ENCODE assay signal across 14 cellular contexts in genomic region chr6:14439419-14439818, GRCh38.
DNase-seq lines count a peak whose midpoint lies in the region; ATAC-seq and TF ChIP-seq lines count a peak whose summit lies in the region.
"Had no signal": no experiment of that assay in that cellular context is flagged by ENCODE, and none has a peak within 500 bp of the region (broad histone marks: within the 10 kb centered on the region; RNA-seq: fewer than 3 reads in every experiment).

No MANE protein-coding gene starts in this region.

- H3K9me3 ChIP-seq in DND-41 (ENCODE audit: insufficient read depth, low read length, severe bottlenecking) (no peaks in the 10 kb centered on the region), OCI-LY7 (ENCODE audit: low read length) (no peaks in the 10 kb centered on the region)

- H3K4me3 ChIP-seq in DND-41 (ENCODE audit: low read depth in 1 of 2, low read length in 2 of 2) = no peak overlapping the region
- H3K4me3 ChIP-seq in OCI-LY7 (ENCODE audit: low read depth, low read length, poor library complexity, severe bottlenecking) = no peak overlapping the region
- H3K4me3 ChIP-seq: BLaER1 treated with 17β-estradiol and CSF1 and Interleukin-3, amounts not matched to agents 10 nM and 100 nM; GM23338 had no signal

- TF ChIP-seq POLR2A in erythroblast (IDR thresholded peaks at IDR 0.05; ENCODE audit: low read length) = no peak

- peak overlapping the region; percentile 16; the same call in 1 of the 2 replicates for H3K27ac ChIP-seq in DND-41 (ENCODE audit: low read length)
- no peak overlapping the region for H3K27ac ChIP-seq in OCI-LY7 (ENCODE audit: low read depth, low read length, poor library complexity, severe bottlenecking)
- H3K27ac ChIP-seq: BLaER1 treated with 17β-estradiol and CSF1 and Interleukin-3, amounts not matched to agents 10 nM and 100 nM had no signal

- peaks cover 3% of the 10 kb centered on the region for H3K9me3 Mint-ChIP-seq in progenitor cell of endocrine pancreas (ENCODE audit: low read depth)
- no peaks in the 10 kb centered on the region for H3K9me3 Mint-ChIP-seq in activated T-cell treated with anti-CD3 and anti-CD28 coated beads, Interleukin-2, amount 50 U/mL, for 24 hours
- H3K9me3 Mint-ChIP-seq: CD4-positive, CD25-positive, alpha-beta regulatory T cell; GM23338; H9; IgD-negative memory B cell had no signal

- TF ChIP-seq CTCF in DND-41 (IDR thresholded peaks at IDR 0.05; ENCODE audit: borderline replicate concordance, extremely low read depth, low read length, poor library complexity, severe bottlenecking) = no peak
- no peak for TF ChIP-seq CTCF in OCI-LY7 (conservative IDR thresholded peaks at IDR 0.05; ENCODE audit: low read length)
- TF ChIP-seq CTCF in progenitor cell of endocrine pancreas (IDR thresholded peaks at IDR 0.05; ENCODE audit: unreplicated experiment) = no peak

- DNase-seq in DND-41 (no peak), OCI-LY7 (ENCODE audit: low spot score) (no peak), erythroblast (lab: John Stamatoyannopoulos, UW) (peak; percentile 13 to 18), progenitor cell of endocrine pancreas (ENCODE audit: low spot score, unreplicated experiment) (no peak)
- no peak for DNase-seq in stimulated activated CD4-positive, alpha-beta T cell treated with anti-CD3 and anti-CD28 coated beads, Interleukin-4, amount 100 ng/mL, for 4 hours
- DNase-seq in activated T-cell treated with anti-CD3 and anti-CD28 coated beads, Interleukin-2, amount 50 U/mL, for 24 hours = no peak
- DNase-seq in activated naive CD4-positive, alpha-beta T cell (lab: John Stamatoyannopoulos, UW) = no peak
- DNase-seq: 8988T; CD4-positive, CD25-positive, alpha-beta regulatory T cell; DMS53; H9 had no signal

- CTCF ChIA-PET in OCI-LY7 (lab: Charles Lee; ENCODE audit: unreplicated experiment) = no interaction called here

- BruUV-seq in OCI-LY7 (replicated peaks; lab: Mats Ljungman, UMichigan) = no TSS peak

- H3K4me2 ChIP-seq in DND-41 (ENCODE audit: insufficient read depth, low read length) = no peak overlapping the region
- H3K4me2 ChIP-seq in OCI-LY7 (ENCODE audit: low read length) = no peak overlapping the region
- H3K4me2 ChIP-seq: GM23338 had no signal

- ATAC-seq in DND-41 (ENCODE audit: insufficient read depth, low read depth) = no peak
- ATAC-seq: GM23338 had no signal

- no peaks in the 10 kb centered on the region for H3K27me3 ChIP-seq in DND-41 (ENCODE audit: insufficient read depth, low read length, poor library complexity)
- H3K27me3 ChIP-seq: BLaER1 treated with 17β-estradiol and CSF1 and Interleukin-3, amounts not matched to agents 10 nM and 100 nM had no signal

- POLR2A ChIA-PET in OCI-LY7 (lab: Charles Lee) = interaction anchor here (0.7 to 1.0 kb wide), 3 partner anchors 19 to 94 kb away, joined by 3 to 4 read pairs (median 4); no protein-coding TSS in a partner anchor

- H3K36me3 ChIP-seq in DND-41 (ENCODE audit: insufficient read depth, low read length) (no peaks in the 10 kb centered on the region), OCI-LY7 (ENCODE audit: insufficient read depth, low read length) (no peaks in the 10 kb centered on the region)
- H3K36me3 ChIP-seq: BLaER1 treated with 17β-estradiol and CSF1 and Interleukin-3, amounts not matched to agents 10 nM and 100 nM had no signal

- H4K20me1 ChIP-seq in DND-41 (ENCODE audit: insufficient read depth, low read length) = no peaks in the 10 kb centered on the region
- no peaks in the 10 kb centered on the region for H4K20me1 ChIP-seq in OCI-LY7 (ENCODE audit: insufficient read depth, low read length)
- H4K20me1 ChIP-seq: BLaER1 treated with 17β-estradiol and CSF1 and Interleukin-3, amounts not matched to agents 10 nM and 100 nM had no signal

- H3K27me3 Mint-ChIP-seq in progenitor cell of endocrine pancreas = no peaks in the 10 kb centered on the region
- H3K27me3 Mint-ChIP-seq in activated T-cell treated with anti-CD3 and anti-CD28 coated beads, Interleukin-2, amount 50 U/mL, for 24 hours = no peaks in the 10 kb centered on the region
- H3K27me3 Mint-ChIP-seq: CD4-positive, CD25-positive, alpha-beta regulatory T cell; IgD-negative memory B cell had no signal

- H3K4me1 ChIP-seq in DND-41 (ENCODE audit: insufficient read depth, low read length) (peaks cover 29% of the 10 kb centered on the region), OCI-LY7 (ENCODE audit: insufficient read depth, low read length, poor library complexity, severe bottlenecking) (peaks cover 14% of the 10 kb centered on the region)

- no peak overlapping the region for H2AFZ ChIP-seq in DND-41 (ENCODE audit: low read depth, low read length)
- 0 out of 2 replicates have a peak overlapping the region, but pooled peaks have one; percentile 34 for H2AFZ ChIP-seq in OCI-LY7 (ENCODE audit: low read length)
- H2AFZ ChIP-seq: GM23338 had no signal

- H3K36me3 Mint-ChIP-seq in progenitor cell of endocrine pancreas (ENCODE audit: insufficient read depth) = peaks cover 4% of the 10 kb centered on the region
- H3K36me3 Mint-ChIP-seq in activated T-cell treated with anti-CD3 and anti-CD28 coated beads, Interleukin-2, amount 50 U/mL, for 24 hours (ENCODE audit: low read depth) = no peaks in the 10 kb centered on the region
- H3K36me3 Mint-ChIP-seq: CD4-positive, CD25-positive, alpha-beta regulatory T cell had no signal

- no peaks in the 10 kb centered on the region for H3K79me2 ChIP-seq in DND-41 (ENCODE audit: insufficient read depth, low read length)
- no peaks in the 10 kb centered on the region for H3K79me2 ChIP-seq in OCI-LY7 (ENCODE audit: insufficient read depth, low read depth, low read length)

- H3K4me1 Mint-ChIP-seq in progenitor cell of endocrine pancreas (ENCODE audit: low read depth) = peaks cover 54% of the 10 kb centered on the region
- H3K4me1 Mint-ChIP-seq in activated T-cell treated with anti-CD3 and anti-CD28 coated beads, Interleukin-2, amount 50 U/mL, for 24 hours (ENCODE audit: low read depth) = peaks cover 2% of the 10 kb centered on the region
- H3K4me1 Mint-ChIP-seq: CD4-positive, CD25-positive, alpha-beta regulatory T cell had no signal

- no peaks in the 10 kb centered on the region for H3K9me2 ChIP-seq in OCI-LY7 (ENCODE audit: insufficient read depth, low read length)

- no peak overlapping the region for H3K4me3 Mint-ChIP-seq in progenitor cell of endocrine pancreas (ENCODE audit: low read depth)
- H3K4me3 Mint-ChIP-seq in activated T-cell treated with anti-CD3 and anti-CD28 coated beads, Interleukin-2, amount 50 U/mL, for 24 hours = no peak overlapping the region
- H3K4me3 Mint-ChIP-seq: CD4-positive, CD25-positive, alpha-beta regulatory T cell; GM23338; H9; IgD-negative memory B cell had no signal

- peak overlapping the region; percentile 67 for H3K27ac Mint-ChIP-seq in progenitor cell of endocrine pancreas
- H3K27ac Mint-ChIP-seq in activated T-cell treated with anti-CD3 and anti-CD28 coated beads, Interleukin-2, amount 50 U/mL, for 24 hours = no peak overlapping the region
- H3K27ac Mint-ChIP-seq: CD4-positive, CD25-positive, alpha-beta regulatory T cell; GM23338; H9; IgD-negative memory B cell had no signal

- H3K9ac ChIP-seq in DND-41 (ENCODE audit: low read depth, low read length) = no peak overlapping the region
- H3K9ac ChIP-seq: BLaER1 treated with 17β-estradiol and CSF1 and Interleukin-3, amounts not matched to agents 10 nM and 100 nM had no signal

- intact Hi-C loops in OCI-LY7 (cut with micrococcal nuclease; ENCODE audit: unreplicated experiment) = no loop called here

Comparison
In these comparisons a context has a peak if more than half of its experiments do, and no peak if none do; other contexts are left out.
1. DNase-seq: peak in erythroblast (2 of 2); none in DND-41 (single experiment), OCI-LY7 (single experiment), progenitor cell of endocrine pancreas (single experiment), stimulated activated CD4-positive, alpha-beta T cell treated with anti-CD3 and anti-CD28 coated beads, Interleukin-4, amount 100 ng/mL, for 4 hours (0 of 2), activated T-cell treated with anti-CD3 and anti-CD28 coated beads, Interleukin-2, amount 50 U/mL, for 24 hours (single experiment) and activated naive CD4-positive, alpha-beta T cell (0 of 4).